ENCODE assay signal across 9 cellular contexts in genomic region chr17:39069114-39069756, GRCh38.
DNase-seq lines count a peak whose midpoint lies in the region; ATAC-seq lines count a peak whose summit lies in the region.
"Had no signal": no experiment of that assay in that cellular context is flagged by ENCODE, and none has a peak within 500 bp of the region (broad histone marks: within the 10 kb centered on the region; RNA-seq: fewer than 3 reads in every experiment).

No MANE protein-coding gene starts in this region.

- H3K4me1 Mint-ChIP-seq in activated CD4-positive, alpha-beta T cell treated with anti-CD3 and anti-CD28 coated beads for 36 hours, result peaks cover 4% of the 10 kb centered on the region

- no peaks in the 10 kb centered on the region for H3K27me3 Mint-ChIP-seq in activated CD4-positive, alpha-beta T cell treated with anti-CD3 and anti-CD28 coated beads for 36 hours
- H3K27me3 Mint-ChIP-seq: activated naive CD4-positive, alpha-beta T cell treated with anti-CD3 and anti-CD28 coated beads, Interleukin-2, amount 50 U/mL, for 24 hours had no signal

- no peak overlapping the region for H3K4me3 Mint-ChIP-seq in activated CD4-positive, alpha-beta T cell treated with anti-CD3 and anti-CD28 coated beads for 36 hours
- H3K4me3 Mint-ChIP-seq: activated naive CD4-positive, alpha-beta T cell treated with anti-CD3 and anti-CD28 coated beads, Interleukin-2, amount 50 U/mL, for 24 hours had no signal

- H3K9me3 Mint-ChIP-seq in activated CD4-positive, alpha-beta T cell treated with anti-CD3 and anti-CD28 coated beads for 36 hours (ENCODE audit: low read depth), result no peaks in the 10 kb centered on the region
- H3K9me3 Mint-ChIP-seq: activated naive CD4-positive, alpha-beta T cell treated with anti-CD3 and anti-CD28 coated beads, Interleukin-2, amount 50 U/mL, for 24 hours had no signal

- H3K4me3 ChIP-seq in Jurkat, Clone E6-1 (ENCODE audit: low read length), result no peak overlapping the region

- H3K36me3 Mint-ChIP-seq in activated CD4-positive, alpha-beta T cell treated with anti-CD3 and anti-CD28 coated beads for 36 hours (ENCODE audit: low read depth), result no peaks in the 10 kb centered on the region
- H3K36me3 Mint-ChIP-seq: activated naive CD4-positive, alpha-beta T cell treated with anti-CD3 and anti-CD28 coated beads, Interleukin-2, amount 50 U/mL, for 24 hours had no signal

- ATAC-seq in activated CD4-positive, alpha-beta T cell treated with anti-CD3 and anti-CD28 coated beads for 36 hours, result peak; percentile 83
- ATAC-seq in HG02840 (IDR thresholded peaks at IDR 0.05; ENCODE audit: low FRiP score, unreplicated experiment) (no peak), HG03378 (IDR thresholded peaks at IDR 0.05; ENCODE audit: unreplicated experiment) (no peak)

- intact Hi-C loops in activated CD4-positive, alpha-beta T cell treated with anti-CD3 and anti-CD28 coated beads for 36 hours (cut with DNase I, micrococcal nuclease), result loop anchor here (1.0 kb wide), 1 partner anchor 84 kb away; no protein-coding TSS in a partner anchor

- POLR2A ChIA-PET in activated CD4-positive, alpha-beta T cell treated with anti-CD3 and anti-CD28 coated beads for 36 hours (lab: Charles Lee), result no interaction called here

- H3K27ac Mint-ChIP-seq in activated CD4-positive, alpha-beta T cell treated with anti-CD3 and anti-CD28 coated beads for 36 hours, result no peak overlapping the region
- H3K27ac Mint-ChIP-seq: activated naive CD4-positive, alpha-beta T cell treated with anti-CD3 and anti-CD28 coated beads, Interleukin-2, amount 50 U/mL, for 24 hours had no signal

- CTCF ChIA-PET in activated CD4-positive, alpha-beta T cell treated with anti-CD3 and anti-CD28 coated beads for 36 hours (lab: Charles Lee), result interaction anchor here (0.8 to 1.5 kb wide), 3 partner anchors 9 to 85 kb away, joined by 3 read pairs; no protein-coding TSS in a partner anchor

- DNase-seq in activated CD4-positive, alpha-beta T cell treated with anti-CD3 and anti-CD28 coated beads for 36 hours, result peak; percentile 27
- DNase-seq in activated CD4-positive, alpha-beta T cell treated with anti-CD3 and anti-CD28 coated beads for 48 hours, result no peak
- peak; percentile 58 for DNase-seq in Jurkat, Clone E6-1 (ENCODE audit: low read depth, low spot score)
- peak; percentile 10 for DNase-seq in SIG-M5 (lab: John Stamatoyannopoulos, UW)
- DNase-seq in epidermal melanocyte (ENCODE audit: insufficient read length, low spot score), result peak; percentile 82
- peak; percentile 75 for DNase-seq in myocyte (ENCODE audit: low read depth)
